ENCODE assay signal across 8 cellular contexts in the genomic region with DNA sequence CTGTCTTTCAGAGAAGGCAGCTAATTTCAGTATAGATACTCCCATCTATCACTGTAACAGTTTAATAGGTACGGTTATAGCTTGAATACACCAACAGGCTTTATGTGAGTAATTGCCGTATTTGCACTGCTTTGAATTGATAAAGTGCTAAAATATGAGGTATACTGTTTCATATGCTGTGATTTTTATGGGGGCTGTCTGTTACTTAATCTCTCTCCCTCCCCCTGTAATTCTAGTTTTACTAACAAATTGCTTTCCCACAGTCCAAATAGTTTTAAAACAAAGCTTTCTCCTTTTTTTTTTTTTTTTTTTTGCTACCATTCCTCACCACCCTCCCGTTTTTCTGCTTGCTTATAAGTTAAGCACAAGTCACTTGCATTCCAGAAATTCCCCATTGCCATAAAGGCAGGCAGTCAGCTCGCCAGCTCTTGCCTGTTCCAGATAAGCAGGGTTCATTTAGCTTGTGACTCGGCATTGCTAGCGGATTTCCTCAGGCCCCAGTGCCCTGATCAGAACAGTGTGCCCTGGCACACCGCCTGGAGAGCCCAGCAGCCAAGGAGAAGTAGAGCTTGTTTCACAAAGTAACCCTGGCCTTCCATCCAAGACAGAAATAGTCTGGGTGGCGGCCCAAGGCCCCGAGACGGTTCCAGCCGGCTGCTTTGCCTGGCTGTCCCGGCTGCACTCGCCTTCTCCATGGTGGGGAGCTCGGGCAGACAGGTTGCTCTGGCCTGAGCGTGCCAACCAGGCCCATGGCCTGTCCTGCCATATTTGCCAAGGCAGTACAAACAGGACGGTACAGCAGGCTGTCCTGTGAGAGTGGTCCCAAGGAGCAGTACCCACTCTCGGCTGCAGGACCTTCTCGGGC. TPM values are rescaled to one million over a fixed set of nuclear protein-coding genes. Genes with fewer than 3 reads are reported as not detected.
DNase-seq lines count a peak whose midpoint lies in the region; ATAC-seq and TF ChIP-seq lines count a peak whose summit lies in the region.

No MANE protein-coding gene starts in this region.

- H3K9me3 ChIP-seq in OCI-LY7 (ENCODE audit: low read length): no peaks in the 10 kb centered on the region

- H3K4me3 ChIP-seq in GM23338 (0 out of 2 replicates have a peak overlapping the region, but pooled peaks have one; percentile 12), WI38 (ENCODE audit: low read depth, low read length) (peak overlapping the region; percentile 12; the same call in 1 of the 2 replicates), OCI-LY7 (ENCODE audit: low read depth, low read length, poor library complexity, severe bottlenecking) (no peak overlapping the region)

- POLR2A ChIA-PET in OCI-LY7 (lab: Charles Lee): interaction anchor here (0.6 kb wide), 2 partner anchors 20 to 208 kb away, joined by 3 to 4 read pairs; no protein-coding TSS in a partner anchor

- peak overlapping the region; percentile 8; the same call in 2 of the 3 replicates for H3K4me3 Mint-ChIP-seq in GM23338

- no TSS peak for BruUV-seq in OCI-LY7 (replicated peaks; lab: Mats Ljungman, UMichigan)

- H3K27me3 Mint-ChIP-seq in GM23338 (ENCODE audit: insufficient read depth, low read depth, poor library complexity): peaks cover 9% of the 10 kb centered on the region

- H3K4me2 ChIP-seq in GM23338: peak overlapping the region; percentile 64; the same call in 1 of the 2 replicates
- no peak overlapping the region for H3K4me2 ChIP-seq in OCI-LY7 (ENCODE audit: low read length)

- peak overlapping the region; percentile 89 for H3K27ac Mint-ChIP-seq in GM23338

- intact Hi-C loops in OCI-LY7 (cut with micrococcal nuclease; ENCODE audit: unreplicated experiment): no loop called here

- H3K79me2 ChIP-seq in GM23338 (replicated peaks; ENCODE audit: insufficient read depth) (peaks cover 20% of the 10 kb centered on the region), OCI-LY7 (ENCODE audit: insufficient read depth, low read depth, low read length) (no peaks in the 10 kb centered on the region)

- ATAC-seq in GM23338: peak; percentile 49
- no peak for ATAC-seq in HG02763 (IDR thresholded peaks at IDR 0.05; ENCODE audit: unreplicated experiment)
- no peak for ATAC-seq in HG03280 (IDR thresholded peaks at IDR 0.05; ENCODE audit: unreplicated experiment)

- H3K4me1 Mint-ChIP-seq in GM23338: peaks cover 43% of the 10 kb centered on the region

- no peaks in the 10 kb centered on the region for H3K9me3 Mint-ChIP-seq in GM23338

- no peaks in the 10 kb centered on the region for H3K27me3 ChIP-seq in GM23338 (ENCODE audit: insufficient read depth)

- H3K36me3 ChIP-seq in GM23338 (ENCODE audit: insufficient read depth) (no peaks in the 10 kb centered on the region), OCI-LY7 (ENCODE audit: insufficient read depth, low read length) (no peaks in the 10 kb centered on the region; the same call in 1 of the 2 replicates)

- H3K36me3 Mint-ChIP-seq in GM23338 (ENCODE audit: low read depth): no peaks in the 10 kb centered on the region; the same call in 2 of the 3 replicates

- H2AFZ ChIP-seq in GM23338 (no peak overlapping the region), OCI-LY7 (ENCODE audit: low read length) (no peak overlapping the region)

- peaks cover 26% of the 10 kb centered on the region; the same call in 1 of the 2 replicates for H3F3A ChIP-seq in GM23338 (replicated peaks; ENCODE audit: low read depth)

- H3K4me1 ChIP-seq in GM23338 (ENCODE audit: insufficient read depth): peaks cover 34% of the 10 kb centered on the region
- no peaks in the 10 kb centered on the region for H3K4me1 ChIP-seq in OCI-LY7 (ENCODE audit: insufficient read depth, low read length, poor library complexity, severe bottlenecking)

- CTCF ChIA-PET in OCI-LY7 (lab: Charles Lee; ENCODE audit: unreplicated experiment): no interaction called here

- DNase-seq in GM23338 (ENCODE audit: low spot score) (peak; percentile 82), glomerular endothelial cell (ENCODE audit: extremely low read depth, low read depth, low spot score) (peak; percentile 94), occipital lobe (lab: John Stamatoyannopoulos, UW) (peak; percentile 76), OCI-LY7 (ENCODE audit: low spot score) (no peak)
- DNase-seq in effector CD8-positive, alpha-beta T cell (lab: John Stamatoyannopoulos, UW): no peak

- TF ChIP-seq CTCF in GM23338 (conservative IDR thresholded peaks at IDR 0.05; ENCODE audit: low read depth in 2 of 2) (no peak), WI38 (IDR thresholded peaks at IDR 0.05; ENCODE audit: low read depth, low read length) (no peak), OCI-LY7 (conservative IDR thresholded peaks at IDR 0.05; ENCODE audit: low read length) (no peak)

- H4K20me1 ChIP-seq in GM23338 (replicated peaks; ENCODE audit: insufficient read depth): peaks cover 5% of the 10 kb centered on the region
- no peaks in the 10 kb centered on the region for H4K20me1 ChIP-seq in OCI-LY7 (ENCODE audit: insufficient read depth, low read length)

- H3K9me2 ChIP-seq in GM23338 (ENCODE audit: insufficient read depth): no peaks in the 10 kb centered on the region
- no peaks in the 10 kb centered on the region for H3K9me2 ChIP-seq in OCI-LY7 (ENCODE audit: insufficient read depth, low read length)

- H3K27ac ChIP-seq in GM23338 (ENCODE audit: low read depth) (peak overlapping the region; percentile 84), OCI-LY7 (ENCODE audit: low read depth, low read length, poor library complexity, severe bottlenecking) (no peak overlapping the region)

TF ChIP-seq in GM23338, 12 proteins besides CTCF, POLR2A, EP300 and RAD21:
- TF ChIP-seq POLR2AphosphoS5 (IDR thresholded peaks at IDR 0.05; ENCODE audit: low read depth) (no peak), STAT1 (IDR thresholded peaks at IDR 0.05; ENCODE audit: unreplicated experiment) (no peak), EZH2phosphoT487 (IDR thresholded peaks at IDR 0.05; ENCODE audit: unreplicated experiment) (no peak), CREB1 (CRISPR knock-in tag; IDR thresholded peaks at IDR 0.05; ENCODE audit: low read depth) (no peak), ETS1 (IDR thresholded peaks at IDR 0.05) (no peak)
TF ChIP-seq in GM23338: peak in this region for 0.

RNA-seq across cellular contexts. Expression of gene NPAS1, which starts 43.5 kb away (rescaled TPM):
- total RNA-seq in GM23338 (2014; rRNA removed; shearing (Covaris generic)): 5.0 and 5.6 TPM in 2 replicates
- 9.7 and 9.8 TPM in 2 replicates for polyA plus RNA-seq in GM23338 (2016; fragmentation: Nextera tagmentation; extraction: Ambion mirVana)
- total RNA-seq in glomerular endothelial cell: 0.05 and 2.5 TPM in 2 replicates
- total RNA-seq in occipital lobe: 5.8 TPM
- total RNA-seq in OCI-LY7 (2014; rRNA removed; shearing (Covaris generic)): 3.4 and 3.5 TPM in 2 replicates
- 8.4 and 14.1 TPM in 2 replicates for total RNA-seq in OCI-LY7 (2022)

Comparison
In these comparisons a context has a peak if more than half of its experiments do, and no peak if none do; other contexts are left out.
1. DNase-seq: peak in GM23338 (single experiment), glomerular endothelial cell (single experiment) and occipital lobe (single experiment); none in OCI-LY7 (single experiment) and effector CD8-positive, alpha-beta T cell (single experiment).